21 cellular contexts compared by ENCODE assay signal in the genomic region with DNA sequence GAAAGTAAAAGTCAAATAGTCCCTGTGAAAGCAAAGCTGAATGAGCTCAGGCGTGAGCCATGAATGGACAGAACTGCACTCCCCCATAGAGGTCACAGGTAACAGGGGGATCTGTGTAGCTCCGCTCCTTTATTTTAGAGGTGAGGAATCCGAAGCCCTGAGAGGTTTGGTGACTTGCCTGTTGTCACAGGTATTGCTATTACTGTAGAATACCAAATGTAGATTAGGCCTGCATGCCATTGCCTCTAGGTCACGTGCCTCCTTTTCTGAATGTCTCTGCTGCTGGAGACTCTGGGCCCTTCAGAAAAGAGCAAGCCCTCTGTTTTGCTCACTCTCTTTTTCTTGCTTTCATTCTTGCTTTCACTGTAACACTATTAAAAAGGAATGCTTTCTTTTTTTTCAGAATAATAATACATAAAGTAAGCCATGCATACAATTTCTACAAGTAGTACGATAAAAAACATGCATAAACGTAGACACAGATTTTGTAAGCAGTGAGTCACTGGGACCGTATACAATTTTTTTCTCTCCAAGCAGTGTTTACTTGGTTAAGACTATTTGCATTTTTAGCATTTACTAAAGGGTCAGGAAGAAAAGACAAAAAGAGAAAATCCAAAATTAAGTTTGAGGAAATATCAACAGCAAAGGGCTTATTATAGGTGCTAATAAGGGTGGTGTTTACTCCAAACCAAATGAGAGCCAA.
DNase-seq lines count a peak whose midpoint lies in the region; ATAC-seq, FAIRE-seq and TF ChIP-seq lines count a peak whose summit lies in the region.
"Had no signal": no experiment of that assay in that cellular context is flagged by ENCODE, and none has a peak within 500 bp of the region (broad histone marks: within the 10 kb centered on the region; RNA-seq: fewer than 3 reads in every experiment).

No MANE protein-coding gene starts in this region.

- H4K8ac ChIP-seq in H1 (ENCODE audit: extremely low read depth, insufficient read depth, low read length), result no peak overlapping the region

- H3K27me3 Mint-ChIP-seq in neural progenitor cell (ENCODE audit: insufficient read depth, low read depth), result no peaks in the 10 kb centered on the region
- H3K27me3 Mint-ChIP-seq: CD4-positive, alpha-beta T cell had no signal

- no peak overlapping the region for H4K5ac ChIP-seq in H1 (ENCODE audit: insufficient read length, low read depth, low read length)

- FAIRE-seq in H1 (lab: Jason Lieb, UNC), result peak; percentile 63
- FAIRE-seq: A549 had no signal

- no peak for TF ChIP-seq CTCF in H1 (IDR thresholded peaks at IDR 0.05; ENCODE audit: control extremely low read depth in 1 of 3, insufficient read depth in 1 of 3, low read depth in 1 of 3, low read length in 3 of 3)
- TF ChIP-seq CTCF in neural progenitor cell (IDR thresholded peaks at IDR 0.05), result no peak

- H3K4me1 ChIP-seq in NT2/D1 (ENCODE audit: insufficient read depth, insufficient read length) (no peaks in the 10 kb centered on the region), H1 (replicated peaks in 1 of 4; ENCODE audit: control insufficient read depth in 3 of 4, insufficient read depth in 4 of 4, low read length in 3 of 4) (peaks cover 0 to 7% (median 2%) of the 10 kb centered on the region in 4 experiments; a peak in 5 of 7 replicates), neural progenitor cell (peaks cover 14% of the 10 kb centered on the region)
- H3K4me1 ChIP-seq: A549, Caco-2 had no signal

- H3K27ac ChIP-seq in H1 (ENCODE audit: low read depth, low read length), result no peak overlapping the region
- no peak overlapping the region for H3K27ac ChIP-seq in neural progenitor cell
- H3K27ac ChIP-seq: A549 had no signal

- H2BK15ac ChIP-seq in H1 (ENCODE audit: low read length), result no peak overlapping the region

- H2BK120ac ChIP-seq in H1 (replicated peaks; ENCODE audit: low read depth, low read length), result no peak overlapping the region

- no peak overlapping the region for H3K4me3 ChIP-seq in H7 (ENCODE audit: insufficient read depth, low read depth, low read length)
- no peak overlapping the region for H3K4me3 ChIP-seq in NT2/D1 (ENCODE audit: insufficient read length, low read depth)
- no peak overlapping the region for H3K4me3 ChIP-seq in H1 (ENCODE audit: extremely low read depth in 1 of 4, insufficient read depth in 2 of 4, low read depth in 3 of 4, low read length in 4 of 4)
- H3K4me3 ChIP-seq in neural progenitor cell, result no peak overlapping the region
- H3K4me3 ChIP-seq: A549 had no signal

- POLR2A ChIA-PET in H1 (lab: Charles Lee; ENCODE audit: partially characterized antibody), result no interaction called here

- CTCF ChIA-PET in H1 (lab: Charles Lee; ENCODE audit: partially characterized antibody), result interaction anchor here (1.2 to 1.8 kb wide), 2 partner anchors 8 to 129 kb away, joined by 3 to 5 read pairs; no protein-coding TSS in a partner anchor

- H3K9me3 ChIP-seq in NT2/D1 (ENCODE audit: insufficient read depth, low read length), result no peaks in the 10 kb centered on the region
- H3K9me3 ChIP-seq in H1 (ENCODE audit: insufficient read depth in 2 of 2, low read depth in 1 of 2, low read length in 1 of 2), result no peaks in the 10 kb centered on the region; a peak in 1 of 4 replicates
- H3K9me3 ChIP-seq in neural progenitor cell (ENCODE audit: low read depth), result no peaks in the 10 kb centered on the region
- H3K9me3 ChIP-seq: A549, Caco-2 had no signal

- peak overlapping the region; percentile 31; the same call in 1 of the 2 replicates for H2BK12ac ChIP-seq in H1 (ENCODE audit: low read depth, low read length)

- no peak overlapping the region for H2BK5ac ChIP-seq in H1 (ENCODE audit: low read depth, low read length)

- no peak overlapping the region for H4K91ac ChIP-seq in H1 (replicated peaks; ENCODE audit: insufficient read length, low read length)

- TF ChIP-seq RAD21 in H1 (IDR thresholded peaks at IDR 0.05 in 1 of 2, conservative IDR thresholded peaks at IDR 0.05 in 1 of 2; ENCODE audit: low read depth in 2 of 2, low read length in 2 of 2), result no peak

- DNase-seq in H7 (peak; percentile 14), NT2/D1 (ENCODE audit: low read depth, low spot score) (peak; percentile 15), H1 (ENCODE audit: low read depth in 1 of 2, low spot score in 2 of 2) (peak in 1 of 2 experiments; percentile 19), neural progenitor cell (ENCODE audit: low spot score) (no peak), OCI-M1 (lab: John Stamatoyannopoulos, UW) (no peak)
- DNase-seq: Caco-2; CD4-positive, alpha-beta T cell; GF-D8; HFFc6; Kasumi-1; MV-4-11; NCI-H1694 treated with DMSO at 0.1 percent for 48 hours; NCI-H510A; NCI-H774; PC-3; RPMI8226; SHP77 treated with DMSO at 0.1 percent for 48 hours had no signal

- H2BK20ac ChIP-seq in H1 (ENCODE audit: low read length), result 0 out of 2 replicates have a peak overlapping the region, but pooled peaks have one; percentile 15

- H3K36me3 Mint-ChIP-seq in neural progenitor cell, result no peaks in the 10 kb centered on the region

- H3K56ac ChIP-seq in H1 (replicated peaks; ENCODE audit: insufficient read length, low read depth, low read length), result no peak overlapping the region

- no peak overlapping the region for H3K27ac Mint-ChIP-seq in neural progenitor cell
- H3K27ac Mint-ChIP-seq: CD4-positive, alpha-beta T cell; HFFc6 had no signal

- H2AK5ac ChIP-seq in H1 (ENCODE audit: low read depth, low read length), result no peak overlapping the region

- no peak overlapping the region for H3K9ac ChIP-seq in NT2/D1 (ENCODE audit: insufficient read length, low read depth)
- no peak overlapping the region for H3K9ac ChIP-seq in H1 (replicated peaks in 1 of 4; ENCODE audit: extremely low read depth in 1 of 4, low read depth in 3 of 4, low read length in 3 of 4)
- no peak overlapping the region for H3K9ac ChIP-seq in neural progenitor cell

- H3K79me2 ChIP-seq in H1 (ENCODE audit: control insufficient read depth in 1 of 2, insufficient read depth in 2 of 2, low read length in 2 of 2) (no peaks in the 10 kb centered on the region), neural progenitor cell (ENCODE audit: low read depth) (no peaks in the 10 kb centered on the region)

- no peaks in the 10 kb centered on the region for H3K36me3 ChIP-seq in H7 (replicated peaks; ENCODE audit: control insufficient read depth, insufficient read depth, low read length)
- H3K36me3 ChIP-seq in NT2/D1 (ENCODE audit: insufficient read depth, insufficient read length, low read length), result no peaks in the 10 kb centered on the region
- no peaks in the 10 kb centered on the region for H3K36me3 ChIP-seq in H1 (ENCODE audit: control insufficient read depth in 2 of 4, insufficient read depth in 4 of 4, low read length in 3 of 4)
- H3K36me3 ChIP-seq in neural progenitor cell, result no peaks in the 10 kb centered on the region

- 83% methylated on average over 7 of the region's 7 CpGs; no CpG with 5 or more reads in 1 of the 2 experiments for WGBS in H1 (ENCODE audit: extremely low coverage in 1 of 2, insufficient coverage in 1 of 2, insufficient read length in 1 of 2, insufficient replicate concordance in 2 of 2, low coverage in 1 of 2, low lambda C conversion rate in 2 of 2, missing lambda C conversion rate in 1 of 2), 2 experiments

- H3K9me3 Mint-ChIP-seq in neural progenitor cell, result peaks cover 8% of the 10 kb centered on the region

- no peak overlapping the region for H3K4me2 ChIP-seq in H1 (ENCODE audit: insufficient read depth in 1 of 2, low read depth in 2 of 2, low read length in 2 of 2)
- peak overlapping the region; percentile 3 for H3K4me2 ChIP-seq in neural progenitor cell
- H3K4me2 ChIP-seq: A549 had no signal

- no peak overlapping the region for H3K23ac ChIP-seq in H1 (ENCODE audit: insufficient read length)

- H3K4me1 Mint-ChIP-seq in neural progenitor cell, result peaks cover 21% of the 10 kb centered on the region

- H4K20me1 ChIP-seq in H1 (replicated peaks in 1 of 2; ENCODE audit: control insufficient read depth in 1 of 2, insufficient read depth in 2 of 2, low read length in 2 of 2) (no peaks in the 10 kb centered on the region), neural progenitor cell (ENCODE audit: low read depth) (no peaks in the 10 kb centered on the region)

- H3K14ac ChIP-seq in H1 (ENCODE audit: insufficient read length), result no peak overlapping the region

- H3K79me1 ChIP-seq in H1 (ENCODE audit: low read depth, low read length), result no peaks in the 10 kb centered on the region

- no peak overlapping the region; the same call in 1 of the 2 replicates for H3K18ac ChIP-seq in H1 (ENCODE audit: extremely low read depth, low read length)

- ATAC-seq in HG02642 (IDR thresholded peaks at IDR 0.05; ENCODE audit: poor library complexity, unreplicated experiment), result no peak
- ATAC-seq in HG03460 (IDR thresholded peaks at IDR 0.05; ENCODE audit: unreplicated experiment), result no peak
- ATAC-seq: A549, PC-3, SK-N-SH treated with all-trans-retinoic acid at 6 μM for 48 hours had no signal

- H3K4me3 Mint-ChIP-seq in neural progenitor cell, result no peak overlapping the region
- H3K4me3 Mint-ChIP-seq: CD4-positive, alpha-beta T cell; HFFc6 had no signal

- no peak overlapping the region for H2AFZ ChIP-seq in H1 (ENCODE audit: low read length)
- peak overlapping the region; percentile 67 for H2AFZ ChIP-seq in neural progenitor cell (replicated peaks)

- H3K23me2 ChIP-seq in H1 (ENCODE audit: low read depth, low read length), result no peaks in the 10 kb centered on the region

- peaks cover 7% of the 10 kb centered on the region for H3F3A ChIP-seq in neural progenitor cell (ENCODE audit: low read depth)

- TF ChIP-seq EP300 in H1 (IDR thresholded peaks at IDR 0.05; ENCODE audit: borderline replicate concordance in 1 of 2, low read depth in 2 of 2, low read length in 2 of 2), result no peak

- TF ChIP-seq POLR2A in H1 (IDR thresholded peaks at IDR 0.05; ENCODE audit: control extremely low read depth in 1 of 2, low read depth in 2 of 2, low read length in 2 of 2), result no peak

- no peaks in the 10 kb centered on the region for H3K27me3 ChIP-seq in H7 (ENCODE audit: control insufficient read depth, insufficient read depth, low read length)
- H3K27me3 ChIP-seq in NT2/D1 (ENCODE audit: insufficient read depth, insufficient read length), result no peaks in the 10 kb centered on the region
- H3K27me3 ChIP-seq in H1 (replicated peaks in 1 of 4; ENCODE audit: control insufficient read depth in 3 of 4, extremely low read depth in 1 of 4, insufficient read depth in 3 of 4, low read length in 3 of 4), result no peaks in the 10 kb centered on the region
- no peaks in the 10 kb centered on the region for H3K27me3 ChIP-seq in neural progenitor cell

- no peak overlapping the region for H3K4ac ChIP-seq in H1 (replicated peaks; ENCODE audit: insufficient read length, low read depth, low read length)

TF ChIP-seq in H1, 55 proteins besides CTCF, POLR2A, EP300 and RAD21 (continues in another document):
- TF ChIP-seq, protein P1, sequence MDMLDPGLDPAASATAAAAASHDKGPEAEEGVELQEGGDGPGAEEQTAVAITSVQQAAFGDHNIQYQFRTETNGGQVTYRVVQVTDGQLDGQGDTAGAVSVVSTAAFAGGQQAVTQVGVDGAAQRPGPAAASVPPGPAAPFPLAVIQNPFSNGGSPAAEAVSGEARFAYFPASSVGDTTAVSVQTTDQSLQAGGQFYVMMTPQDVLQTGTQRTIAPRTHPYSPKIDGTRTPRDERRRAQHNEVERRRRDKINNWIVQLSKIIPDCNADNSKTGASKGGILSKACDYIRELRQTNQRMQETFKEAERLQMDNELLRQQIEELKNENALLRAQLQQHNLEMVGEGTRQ (IDR thresholded peaks at IDR 0.05; ENCODE audit: low read length), result peak; percentile 58
- TF ChIP-seq BRCA1 (IDR thresholded peaks at IDR 0.05; ENCODE audit: low read depth, low read length) (no peak), SP4 (IDR thresholded peaks at IDR 0.05; ENCODE audit: low read length) (no peak)

Comparison
In these comparisons a context has a peak if more than half of its experiments do, and no peak if none do; other contexts are left out.
1. DNase-seq: peak in H7 (single experiment) and NT2/D1 (single experiment); none in neural progenitor cell (single experiment) and OCI-M1 (single experiment).